Comparison of ENCODE assay signal across 1 cellular context in the genomic region with DNA sequence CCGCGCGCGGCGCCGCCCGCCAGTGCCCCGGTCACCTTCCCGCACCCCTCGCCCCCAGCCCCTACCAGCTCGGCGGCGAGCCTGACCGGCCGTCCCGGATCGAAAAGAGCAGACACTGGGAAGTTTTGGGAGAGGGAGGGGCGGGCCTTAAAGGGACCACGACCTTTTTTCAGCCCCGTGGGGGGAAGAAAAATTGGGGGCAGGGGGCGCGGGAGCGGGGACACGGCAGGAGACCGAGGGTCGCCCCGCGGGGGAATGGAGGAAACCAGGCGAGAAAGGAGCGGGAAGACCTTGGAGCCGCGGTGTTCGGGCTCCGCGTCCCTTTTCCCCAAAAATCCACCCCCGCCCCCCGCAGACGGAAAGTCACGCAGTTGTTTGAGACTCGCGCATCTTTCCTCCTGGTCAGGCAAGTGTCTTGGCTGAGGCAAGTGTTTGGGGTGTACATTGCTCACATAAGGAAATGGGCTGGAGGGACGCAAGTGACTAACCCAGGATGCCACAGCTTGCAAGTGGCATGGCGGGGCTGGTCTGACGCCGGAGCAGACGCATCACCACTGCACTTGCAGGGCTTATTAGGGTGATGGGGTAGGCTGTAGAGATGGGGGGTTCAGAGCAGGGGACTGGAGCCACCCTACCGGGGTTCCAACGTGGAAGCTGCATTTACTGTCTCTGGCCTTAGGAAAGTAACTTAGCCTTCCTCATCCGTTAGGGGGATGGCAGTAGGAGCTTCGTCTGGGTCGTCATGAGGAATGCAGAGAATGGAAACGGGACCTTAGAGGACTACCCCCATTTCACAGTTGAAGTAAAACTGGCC.
TF ChIP-seq lines count a peak whose summit lies in the region.

No MANE protein-coding gene starts in this region.

TF ChIP-seq in K562, 482 proteins besides CTCF, POLR2A, EP300 and RAD21 (continues in another document):
- TF ChIP-seq ZNF143 (CRISPR knock-in tag; IDR thresholded peaks at IDR 0.05) (no peak), C11orf30 (IDR thresholded peaks at IDR 0.05; ENCODE audit: low read depth) (no peak), BRD4 (IDR thresholded peaks at IDR 0.05) (no peak), NFATC3 (IDR thresholded peaks at IDR 0.05) (no peak), BMI1 (IDR thresholded peaks at IDR 0.05; ENCODE audit: low read length) (no peak), TOE1 (IDR thresholded peaks at IDR 0.05; ENCODE audit: borderline replicate concordance) (0 out of 2 replicates have a peak, but pooled peaks have one; percentile 39), TOE1 (CRISPR knock-in tag; IDR thresholded peaks at IDR 0.05; ENCODE audit: borderline replicate concordance, low read depth) (0 out of 2 replicates have a peak, but pooled peaks have one; percentile 22), YY1 (IDR thresholded peaks at IDR 0.05; ENCODE audit: borderline replicate concordance in 1 of 3, control insufficient read depth in 1 of 3, extremely low read depth in 1 of 3, insufficient read depth in 3 of 3, insufficient read length in 1 of 3, insufficient replicate concordance in 2 of 3, low read depth in 1 of 3, low read length in 2 of 3) (peak in 1 of 3 experiments; percentile 35), RBM39 (optimal IDR thresholded peaks at IDR 0.05; ENCODE audit: low read depth, low read length) (no peak), SIRT6 (IDR thresholded peaks at IDR 0.05; ENCODE audit: low read depth, low read length) (no peak), SMAD2 (IDR thresholded peaks at IDR 0.05; ENCODE audit: low read depth, low read length) (no peak), CHD2 (IDR thresholded peaks at IDR 0.05; ENCODE audit: low read depth, low read length) (0 out of 2 replicates have a peak, but pooled peaks have one; percentile 21), MCM7 (IDR thresholded peaks at IDR 0.05) (no peak), ZNF778 (CRISPR knock-in tag; IDR thresholded peaks at IDR 0.05) (no peak), ZNF76 (CRISPR knock-in tag; IDR thresholded peaks at IDR 0.05; ENCODE audit: borderline replicate concordance) (no peak), ZC3H4 (CRISPR knock-in tag; IDR thresholded peaks at IDR 0.05; ENCODE audit: borderline replicate concordance) (no peak), NFYB (IDR thresholded peaks at IDR 0.05; ENCODE audit: extremely low read depth, insufficient read length) (no peak), KAT2B (IDR thresholded peaks at IDR 0.05; ENCODE audit: low read depth, low read length) (no peak), FOXA3 (CRISPR knock-in tag; conservative IDR thresholded peaks at IDR 0.05 in 1 of 2, IDR thresholded peaks at IDR 0.05 in 1 of 2) (0 out of 4 replicates have a peak, but pooled peaks of 1 of the 2 experiments have one; percentile 51), SMARCA5 (IDR thresholded peaks at IDR 0.05) (0 out of 2 replicates have a peak, but pooled peaks have one; percentile 17), CBX8 (IDR thresholded peaks at IDR 0.05; ENCODE audit: borderline replicate concordance, extremely low read depth, low read depth, low read length, poor library complexity, severe bottlenecking) (no peak), ZNF830 (CRISPR knock-in tag; IDR thresholded peaks at IDR 0.05) (no peak), JUND (IDR thresholded peaks at IDR 0.05; ENCODE audit: borderline replicate concordance, low read depth, low read length) (no peak), JUND (tag; IDR thresholded peaks at IDR 0.05; ENCODE audit: borderline replicate concordance, low read depth, low read length) (no peak), BCOR (IDR thresholded peaks at IDR 0.05) (0 out of 2 replicates have a peak, but pooled peaks have one; percentile 25)
- TF ChIP-seq, protein P1, sequence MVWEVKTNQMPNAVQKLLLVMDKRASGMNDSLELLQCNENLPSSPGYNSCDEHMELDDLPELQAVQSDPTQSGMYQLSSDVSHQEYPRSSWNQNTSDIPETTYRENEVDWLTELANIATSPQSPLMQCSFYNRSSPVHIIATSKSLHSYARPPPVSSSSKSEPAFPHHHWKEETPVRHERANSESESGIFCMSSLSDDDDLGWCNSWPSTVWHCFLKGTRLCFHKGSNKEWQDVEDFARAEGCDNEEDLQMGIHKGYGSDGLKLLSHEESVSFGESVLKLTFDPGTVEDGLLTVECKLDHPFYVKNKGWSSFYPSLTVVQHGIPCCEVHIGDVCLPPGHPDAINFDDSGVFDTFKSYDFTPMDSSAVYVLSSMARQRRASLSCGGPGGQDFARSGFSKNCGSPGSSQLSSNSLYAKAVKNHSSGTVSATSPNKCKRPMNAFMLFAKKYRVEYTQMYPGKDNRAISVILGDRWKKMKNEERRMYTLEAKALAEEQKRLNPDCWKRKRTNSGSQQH (CRISPR knock-in tag; IDR thresholded peaks at IDR 0.05): no peak
- TF ChIP-seq, protein P2, sequence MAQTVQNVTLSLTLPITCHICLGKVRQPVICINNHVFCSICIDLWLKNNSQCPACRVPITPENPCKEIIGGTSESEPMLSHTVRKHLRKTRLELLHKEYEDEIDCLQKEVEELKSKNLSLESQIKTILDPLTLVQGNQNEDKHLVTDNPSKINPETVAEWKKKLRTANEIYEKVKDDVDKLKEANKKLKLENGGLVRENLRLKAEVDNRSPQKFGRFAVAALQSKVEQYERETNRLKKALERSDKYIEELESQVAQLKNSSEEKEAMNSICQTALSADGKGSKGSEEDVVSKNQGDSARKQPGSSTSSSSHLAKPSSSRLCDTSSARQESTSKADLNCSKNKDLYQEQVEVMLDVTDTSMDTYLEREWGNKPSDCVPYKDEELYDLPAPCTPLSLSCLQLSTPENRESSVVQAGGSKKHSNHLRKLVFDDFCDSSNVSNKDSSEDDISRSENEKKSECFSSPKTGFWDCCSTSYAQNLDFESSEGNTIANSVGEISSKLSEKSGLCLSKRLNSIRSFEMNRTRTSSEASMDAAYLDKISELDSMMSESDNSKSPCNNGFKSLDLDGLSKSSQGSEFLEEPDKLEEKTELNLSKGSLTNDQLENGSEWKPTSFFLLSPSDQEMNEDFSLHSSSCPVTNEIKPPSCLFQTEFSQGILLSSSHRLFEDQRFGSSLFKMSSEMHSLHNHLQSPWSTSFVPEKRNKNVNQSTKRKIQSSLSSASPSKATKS (CRISPR knock-in tag; IDR thresholded peaks at IDR 0.05): no peak
- TF ChIP-seq, protein P3, sequence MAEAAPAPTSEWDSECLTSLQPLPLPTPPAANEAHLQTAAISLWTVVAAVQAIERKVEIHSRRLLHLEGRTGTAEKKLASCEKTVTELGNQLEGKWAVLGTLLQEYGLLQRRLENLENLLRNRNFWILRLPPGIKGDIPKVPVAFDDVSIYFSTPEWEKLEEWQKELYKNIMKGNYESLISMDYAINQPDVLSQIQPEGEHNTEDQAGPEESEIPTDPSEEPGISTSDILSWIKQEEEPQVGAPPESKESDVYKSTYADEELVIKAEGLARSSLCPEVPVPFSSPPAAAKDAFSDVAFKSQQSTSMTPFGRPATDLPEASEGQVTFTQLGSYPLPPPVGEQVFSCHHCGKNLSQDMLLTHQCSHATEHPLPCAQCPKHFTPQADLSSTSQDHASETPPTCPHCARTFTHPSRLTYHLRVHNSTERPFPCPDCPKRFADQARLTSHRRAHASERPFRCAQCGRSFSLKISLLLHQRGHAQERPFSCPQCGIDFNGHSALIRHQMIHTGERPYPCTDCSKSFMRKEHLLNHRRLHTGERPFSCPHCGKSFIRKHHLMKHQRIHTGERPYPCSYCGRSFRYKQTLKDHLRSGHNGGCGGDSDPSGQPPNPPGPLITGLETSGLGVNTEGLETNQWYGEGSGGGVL (CRISPR knock-in tag; IDR thresholded peaks at IDR 0.05): no peak
- TF ChIP-seq, protein P4, sequence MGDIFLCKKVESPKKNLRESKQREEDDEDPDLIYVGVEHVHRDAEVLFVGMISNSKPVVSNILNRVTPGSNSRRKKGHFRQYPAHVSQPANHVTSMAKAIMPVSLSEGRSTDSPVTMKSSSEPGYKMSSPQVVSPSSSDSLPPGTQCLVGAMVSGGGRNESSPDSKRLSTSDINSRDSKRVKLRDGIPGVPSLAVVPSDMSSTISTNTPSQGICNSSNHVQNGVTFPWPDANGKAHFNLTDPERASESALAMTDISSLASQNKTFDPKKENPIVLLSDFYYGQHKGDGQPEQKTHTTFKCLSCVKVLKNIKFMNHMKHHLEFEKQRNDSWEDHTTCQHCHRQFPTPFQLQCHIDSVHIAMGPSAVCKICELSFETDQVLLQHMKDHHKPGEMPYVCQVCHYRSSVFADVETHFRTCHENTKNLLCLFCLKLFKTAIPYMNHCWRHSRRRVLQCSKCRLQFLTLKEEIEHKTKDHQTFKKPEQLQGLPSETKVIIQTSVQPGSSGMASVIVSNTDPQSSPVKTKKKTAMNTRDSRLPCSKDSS (IDR thresholded peaks at IDR 0.05; ENCODE audit: low read depth, partially characterized antibody): peak; percentile 15
- TF ChIP-seq, protein P5, sequence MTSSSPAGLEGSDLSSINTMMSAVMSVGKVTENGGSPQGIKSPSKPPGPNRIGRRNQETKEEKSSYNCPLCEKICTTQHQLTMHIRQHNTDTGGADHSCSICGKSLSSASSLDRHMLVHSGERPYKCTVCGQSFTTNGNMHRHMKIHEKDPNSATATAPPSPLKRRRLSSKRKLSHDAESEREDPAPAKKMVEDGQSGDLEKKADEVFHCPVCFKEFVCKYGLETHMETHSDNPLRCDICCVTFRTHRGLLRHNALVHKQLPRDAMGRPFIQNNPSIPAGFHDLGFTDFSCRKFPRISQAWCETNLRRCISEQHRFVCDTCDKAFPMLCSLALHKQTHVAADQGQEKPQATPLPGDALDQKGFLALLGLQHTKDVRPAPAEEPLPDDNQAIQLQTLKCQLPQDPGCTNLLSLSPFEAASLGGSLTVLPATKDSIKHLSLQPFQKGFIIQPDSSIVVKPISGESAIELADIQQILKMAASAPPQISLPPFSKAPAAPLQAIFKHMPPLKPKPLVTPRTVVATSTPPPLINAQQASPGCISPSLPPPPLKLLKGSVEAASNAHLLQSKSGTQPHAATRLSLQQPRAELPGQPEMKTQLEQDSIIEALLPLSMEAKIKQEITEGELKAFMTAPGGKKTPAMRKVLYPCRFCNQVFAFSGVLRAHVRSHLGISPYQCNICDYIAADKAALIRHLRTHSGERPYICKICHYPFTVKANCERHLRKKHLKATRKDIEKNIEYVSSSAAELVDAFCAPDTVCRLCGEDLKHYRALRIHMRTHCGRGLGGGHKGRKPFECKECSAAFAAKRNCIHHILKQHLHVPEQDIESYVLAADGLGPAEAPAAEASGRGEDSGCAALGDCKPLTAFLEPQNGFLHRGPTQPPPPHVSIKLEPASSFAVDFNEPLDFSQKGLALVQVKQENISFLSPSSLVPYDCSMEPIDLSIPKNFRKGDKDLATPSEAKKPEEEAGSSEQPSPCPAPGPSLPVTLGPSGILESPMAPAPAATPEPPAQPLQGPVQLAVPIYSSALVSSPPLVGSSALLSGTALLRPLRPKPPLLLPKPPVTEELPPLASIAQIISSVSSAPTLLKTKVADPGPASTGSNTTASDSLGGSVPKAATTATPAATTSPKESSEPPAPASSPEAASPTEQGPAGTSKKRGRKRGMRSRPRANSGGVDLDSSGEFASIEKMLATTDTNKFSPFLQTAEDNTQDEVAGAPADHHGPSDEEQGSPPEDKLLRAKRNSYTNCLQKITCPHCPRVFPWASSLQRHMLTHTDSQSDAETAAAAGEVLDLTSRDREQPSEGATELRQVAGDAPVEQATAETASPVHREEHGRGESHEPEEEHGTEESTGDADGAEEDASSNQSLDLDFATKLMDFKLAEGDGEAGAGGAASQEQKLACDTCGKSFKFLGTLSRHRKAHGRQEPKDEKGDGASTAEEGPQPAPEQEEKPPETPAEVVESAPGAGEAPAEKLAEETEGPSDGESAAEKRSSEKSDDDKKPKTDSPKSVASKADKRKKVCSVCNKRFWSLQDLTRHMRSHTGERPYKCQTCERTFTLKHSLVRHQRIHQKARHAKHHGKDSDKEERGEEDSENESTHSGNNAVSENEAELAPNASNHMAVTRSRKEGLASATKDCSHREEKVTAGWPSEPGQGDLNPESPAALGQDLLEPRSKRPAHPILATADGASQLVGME (CRISPR knock-in tag; IDR thresholded peaks at IDR 0.05): no peak
- TF ChIP-seq, protein P6, sequence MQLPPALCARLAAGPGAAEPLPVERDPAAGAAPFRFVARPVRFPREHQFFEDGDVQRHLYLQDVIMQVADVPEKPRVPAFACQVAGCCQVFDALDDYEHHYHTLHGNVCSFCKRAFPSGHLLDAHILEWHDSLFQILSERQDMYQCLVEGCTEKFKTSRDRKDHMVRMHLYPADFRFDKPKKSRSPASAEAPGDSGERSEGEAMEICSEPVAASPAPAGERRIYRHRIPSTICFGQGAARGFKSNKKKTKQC (CRISPR knock-in tag; IDR thresholded peaks at IDR 0.05): no peak
